8 cellular contexts compared by ENCODE assay signal in genomic region chr11:108853864-108854263, GRCh38.
DNase-seq lines count a peak whose midpoint lies in the region; ATAC-seq and TF ChIP-seq lines count a peak whose summit lies in the region.

No MANE protein-coding gene starts in this region.

- peaks cover 0 to 17% of the 10 kb centered on the region in 2 donors for H3K4me1 ChIP-seq in right atrium auricular region
- peaks cover 0 to 43% (median 16%) of the 10 kb centered on the region in 4 donors for H3K4me1 ChIP-seq in tibial artery

- H3K36me3 ChIP-seq in right atrium auricular region (no peaks in the 10 kb centered on the region), tibial artery (no peaks in the 10 kb centered on the region)

- DNase-seq in right atrium auricular region (ENCODE audit: low spot score), result no peak
- no peak for DNase-seq in tibial artery
- DNase-seq in NCI-H526 treated with DMSO at 0.1 percent for 48 hours (lab: John Stamatoyannopoulos, UW), result no peak
- DNase-seq in EL, result no peak
- DNase-seq in substantia nigra (lab: John Stamatoyannopoulos, UW), result no peak

- H3K4me3 Mint-ChIP-seq in T-helper 1 cell treated with Interleukin-12 subunit alpha and Interleukin-12 subunit beta and Interleukin-4 antibody, amounts not matched to agents 30 μg/mL and 1 μg/mL, for 36 hours, result peak overlapping the region; percentile 77

- H3K27ac ChIP-seq in right atrium auricular region (peak overlapping the region; percentile 53 to 60), tibial artery (peak overlapping the region; percentile 45 to 62), substantia nigra (ENCODE audit: low read depth, low read length, poor library complexity, severe bottlenecking) (no peak overlapping the region)

- H3K4me1 Mint-ChIP-seq in T-helper 1 cell treated with Interleukin-12 subunit alpha and Interleukin-12 subunit beta and Interleukin-4 antibody, amounts not matched to agents 30 μg/mL and 1 μg/mL, for 36 hours (ENCODE audit: low read depth), result peaks cover 20% of the 10 kb centered on the region

- H3K9me3 ChIP-seq in right atrium auricular region (no peaks in the 10 kb centered on the region), tibial artery (no peaks in the 10 kb centered on the region)

- H3K27me3 ChIP-seq in right atrium auricular region, result no peaks in the 10 kb centered on the region
- H3K27me3 ChIP-seq in tibial artery, result no peaks in the 10 kb centered on the region

- intact Hi-C loops in tibial artery (cut with DNase I; ENCODE audit: low total_unique reads), result no loop called here

- TF ChIP-seq CTCF in right atrium auricular region (IDR thresholded peaks at IDR 0.05) (no peak), tibial artery (IDR thresholded peaks at IDR 0.05) (no peak)

- H3K9me3 Mint-ChIP-seq in T-helper 1 cell treated with Interleukin-12 subunit alpha and Interleukin-12 subunit beta and Interleukin-4 antibody, amounts not matched to agents 30 μg/mL and 1 μg/mL, for 36 hours, result no peaks in the 10 kb centered on the region

- H3K27me3 Mint-ChIP-seq in T-helper 1 cell treated with Interleukin-12 subunit alpha and Interleukin-12 subunit beta and Interleukin-4 antibody, amounts not matched to agents 30 μg/mL and 1 μg/mL, for 36 hours (ENCODE audit: low read depth), result no peaks in the 10 kb centered on the region

- H3K36me3 Mint-ChIP-seq in T-helper 1 cell treated with Interleukin-12 subunit alpha and Interleukin-12 subunit beta and Interleukin-4 antibody, amounts not matched to agents 30 μg/mL and 1 μg/mL, for 36 hours (ENCODE audit: low read depth), result peaks cover 10% of the 10 kb centered on the region

- H3K4me3 ChIP-seq in right atrium auricular region (peak overlapping the region in 1 of 2 donors; percentile 7), tibial artery (peak overlapping the region; percentile 25 to 30)

- H3K27ac Mint-ChIP-seq in T-helper 1 cell treated with Interleukin-12 subunit alpha and Interleukin-12 subunit beta and Interleukin-4 antibody, amounts not matched to agents 30 μg/mL and 1 μg/mL, for 36 hours, result peak overlapping the region; percentile 85

- peak; percentile 27 for ATAC-seq in GM18861 (IDR thresholded peaks at IDR 0.05; ENCODE audit: unreplicated experiment)
- ATAC-seq in HG02678 (IDR thresholded peaks at IDR 0.05; ENCODE audit: unreplicated experiment), result peak; percentile 56
